ENCODE assay signal across 26 cellular contexts in genomic region chr1:107570768-107571167, GRCh38.
"Had no signal": no experiment of that assay in that cellular context is flagged by ENCODE, and none has a peak within 500 bp of the region (broad histone marks: within the 10 kb centered on the region; RNA-seq: fewer than 3 reads in every experiment).

No MANE protein-coding gene starts in this region.

- H3K4me3 ChIP-seq: coronary artery, esophagus squamous epithelium, gastroesophageal sphincter, heart left ventricle, hepatocyte, left lung, lower lobe of right lung, neural progenitor cell, ovary, psoas muscle, sigmoid colon, suprapubic skin, vagina had no signal

- DNase-seq: dermis blood vessel endothelial cell; effector memory CD4-positive, alpha-beta T cell; erythroblast; esophagus squamous epithelium; foreskin fibroblast; left cardiac atrium; lower lobe of right lung; midbrain; naive thymus-derived CD4-positive, alpha-beta T cell; nucleus accumbens; ovary; posterior cingulate gyrus; psoas muscle; sigmoid colon; stimulated activated CD4-positive, alpha-beta T cell treated with anti-CD3 and anti-CD28 coated beads, Interleukin-2, amount 100 ng/mL, for 48 hours; stimulated activated naive B cell treated with anti-CD40 and anti-IgM and Interleukin-4, amounts not matched to agents 10 μg/mL and 1 μg/mL and 100 μg/mL, for 72 hours; stimulated activated naive CD8-positive, alpha-beta T cell treated with anti-CD3 and anti-CD28 coated beads, Interleukin-15, amount 100 ng/mL, for 72 hours; trophoblast cell had no signal

- H3K27me3 ChIP-seq: esophagus squamous epithelium, gastroesophageal sphincter, heart left ventricle, hepatocyte, left lung, neural progenitor cell, ovary, sigmoid colon, suprapubic skin, vagina had no signal

- H3K36me3 ChIP-seq: gastroesophageal sphincter, heart left ventricle, lower lobe of right lung, neural progenitor cell, ovary, sigmoid colon, suprapubic skin, vagina had no signal

- H3K4me1 ChIP-seq: heart left ventricle, left lung, lower lobe of right lung, neural progenitor cell, psoas muscle had no signal

- H3K27ac ChIP-seq: coronary artery, gastroesophageal sphincter, heart left ventricle, hepatocyte, left lung, lower lobe of right lung, neural progenitor cell, ovary, psoas muscle, suprapubic skin had no signal

- H3K9me3 ChIP-seq: esophagus squamous epithelium, gastroesophageal sphincter, heart left ventricle, left lung, lower lobe of right lung, ovary, psoas muscle, sigmoid colon, suprapubic skin, vagina had no signal

- H3K9ac ChIP-seq: neural progenitor cell had no signal
